ENCODE assay signal across 1 cellular context in the genomic region with DNA sequence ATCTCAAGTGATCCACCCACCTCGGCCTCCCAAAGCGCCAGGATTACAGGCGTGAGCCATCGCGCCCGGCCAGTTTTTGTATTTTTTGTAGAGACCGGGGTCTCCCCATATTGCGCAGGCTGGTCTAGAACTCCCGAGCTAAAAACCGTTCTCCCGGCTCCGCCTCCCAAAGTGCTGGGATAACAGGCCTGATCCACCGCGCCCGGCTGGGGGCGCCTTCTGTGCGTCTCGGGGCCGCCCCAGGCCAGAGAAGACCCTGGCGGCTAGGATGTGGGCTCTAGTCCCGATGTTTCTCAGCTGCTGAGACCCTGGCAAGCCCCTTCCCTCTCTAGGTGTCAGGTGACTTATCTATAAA.
TF ChIP-seq lines count a peak whose summit lies in the region.

No MANE protein-coding gene starts in this region.

TF ChIP-seq in endothelial cell of umbilical vein, 7 proteins besides CTCF, POLR2A, EP300 and RAD21 (continued from another document):
- TF ChIP-seq EZH2 (IDR thresholded peaks at IDR 0.05; ENCODE audit: borderline replicate concordance, low read depth, low read length, severe bottlenecking) (no peak), GATA2 (IDR thresholded peaks at IDR 0.05; ENCODE audit: insufficient read depth, insufficient read length, low read depth, low read length) (no peak), MYC (IDR thresholded peaks at IDR 0.05; ENCODE audit: low read depth, low read length) (no peak), POLR2AphosphoS5 (IDR thresholded peaks at IDR 0.05; ENCODE audit: insufficient read depth, low read depth, low read length) (no peak)
- TF ChIP-seq, protein P1, sequence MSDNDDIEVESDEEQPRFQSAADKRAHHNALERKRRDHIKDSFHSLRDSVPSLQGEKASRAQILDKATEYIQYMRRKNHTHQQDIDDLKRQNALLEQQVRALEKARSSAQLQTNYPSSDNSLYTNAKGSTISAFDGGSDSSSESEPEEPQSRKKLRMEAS (IDR thresholded peaks at IDR 0.05; ENCODE audit: insufficient read depth, insufficient read length), result no peak
